ENCODE assay signal across 26 cellular contexts in genomic region chr4:187077749-187078148, GRCh38.
"Had no signal": no experiment of that assay in that cellular context is flagged by ENCODE, and none has a peak within 500 bp of the region (broad histone marks: within the 10 kb centered on the region; RNA-seq: fewer than 3 reads in every experiment).

No MANE protein-coding gene starts in this region.

- H3K4me3 ChIP-seq: heart left ventricle, lung, ovary, suprapubic skin, thyroid gland, uterus had no signal

- H3K36me3 Mint-ChIP-seq: naive thymus-derived CD4-positive, alpha-beta T cell; stimulated activated effector memory CD8-positive, alpha-beta T cell treated with anti-CD3 and anti-CD28 coated beads, Interleukin-12 subunit alpha, Interleukin-12 subunit beta, amount 100 ng/mL, for 72 hours; type B pancreatic cell had no signal

- ATAC-seq: heart left ventricle; left cardiac atrium; left ventricle myocardium superior; naive thymus-derived CD4-positive, alpha-beta T cell; right cardiac atrium; stimulated activated effector memory CD8-positive, alpha-beta T cell treated with anti-CD3 and anti-CD28 coated beads, Interleukin-12 subunit alpha, Interleukin-12 subunit beta, amount 100 ng/mL, for 72 hours; stimulated activated naive CD8-positive, alpha-beta T cell treated with anti-CD3 and anti-CD28 coated beads, Interleukin-15, Interleukin-2, amounts not matched to agents 100 U/mL and 50 U/mL, for 24 hours had no signal

- DNase-seq: cerebellar nuclear complex; erythroblast; foreskin melanocyte; heart left ventricle; hypothalamus; kidney; left cardiac atrium; left ventricle myocardium superior; naive thymus-derived CD4-positive, alpha-beta T cell; nucleus accumbens; ovary; right cardiac atrium; small intestine; stimulated activated CD4-positive, alpha-beta T cell treated with anti-CD3 and anti-CD28 coated beads, Interleukin-4, amount 100 ng/mL, for 1 hour; stimulated activated CD8-positive, alpha-beta memory T cell treated with anti-CD3 and anti-CD28 coated beads, Interleukin-4, amount 100 ng/mL, for 48 hours; stimulated activated naive CD8-positive, alpha-beta T cell treated with anti-CD3 and anti-CD28 coated beads, Interleukin-15, Interleukin-2, amounts not matched to agents 100 U/mL and 50 U/mL, for 24 hours; thyroid gland; uterus had no signal

- H3K9me3 ChIP-seq: heart left ventricle, ovary, suprapubic skin, thyroid gland, uterus had no signal

- H3K9me3 Mint-ChIP-seq: type B pancreatic cell had no signal

- FAIRE-seq: colon, endothelial cell of umbilical vein, kidney, small intestine had no signal

- H3K4me1 Mint-ChIP-seq: naive thymus-derived CD4-positive, alpha-beta T cell; stimulated activated effector memory CD8-positive, alpha-beta T cell treated with anti-CD3 and anti-CD28 coated beads, Interleukin-12 subunit alpha, Interleukin-12 subunit beta, amount 100 ng/mL, for 72 hours had no signal

- H3K27ac ChIP-seq: heart left ventricle, ovary, suprapubic skin, thyroid gland, uterus had no signal

- H3K27me3 ChIP-seq: ovary, thyroid gland, uterus had no signal

- H3K27ac Mint-ChIP-seq: dendritic cell treated with granulocyte-macrophage colony-stimulating factor and Interleukin-4, amounts not matched to agents 40 ng/mL and 50 ng/mL, for 4 days; naive thymus-derived CD4-positive, alpha-beta T cell; progenitor cell of endocrine pancreas; stimulated activated effector memory CD8-positive, alpha-beta T cell treated with anti-CD3 and anti-CD28 coated beads, Interleukin-12 subunit alpha, Interleukin-12 subunit beta, amount 100 ng/mL, for 72 hours; type B pancreatic cell had no signal

- H3K27me3 Mint-ChIP-seq: dendritic cell treated with granulocyte-macrophage colony-stimulating factor and Interleukin-4, amounts not matched to agents 40 ng/mL and 50 ng/mL, for 4 days had no signal

- H3K4me1 ChIP-seq: heart left ventricle, suprapubic skin, thyroid gland, uterus had no signal

- H3K36me3 ChIP-seq: heart left ventricle, ovary, suprapubic skin, thyroid gland, uterus had no signal

- H3K4me3 Mint-ChIP-seq: dendritic cell treated with granulocyte-macrophage colony-stimulating factor and Interleukin-4, amounts not matched to agents 40 ng/mL and 50 ng/mL, for 4 days; naive thymus-derived CD4-positive, alpha-beta T cell; stimulated activated effector memory CD8-positive, alpha-beta T cell treated with anti-CD3 and anti-CD28 coated beads, Interleukin-12 subunit alpha, Interleukin-12 subunit beta, amount 100 ng/mL, for 72 hours; type B pancreatic cell had no signal
